In the genomic region with DNA sequence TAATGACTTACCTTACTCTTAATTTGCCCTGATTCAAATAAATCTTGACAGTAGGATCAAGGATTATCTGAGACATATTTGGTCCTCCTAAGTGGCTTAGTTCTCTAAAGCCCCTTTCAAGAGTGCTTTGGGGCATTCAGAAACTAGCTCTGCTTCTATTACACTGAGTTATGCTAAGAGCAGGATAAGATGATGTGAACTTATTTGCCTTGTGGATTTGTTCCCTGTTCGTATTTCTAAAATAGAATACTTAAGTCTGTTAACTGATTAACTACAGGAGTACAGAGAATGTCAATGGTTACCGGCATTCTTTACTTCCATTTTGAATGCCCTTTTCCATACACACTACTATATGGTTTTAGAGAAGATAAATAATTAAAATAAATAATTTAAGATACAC, we compare ENCODE assay signal across 31 cellular contexts.
"Had no signal": no experiment of that assay in that cellular context is flagged by ENCODE, and none has a peak within 500 bp of the region (broad histone marks: within the 10 kb centered on the region; RNA-seq: fewer than 3 reads in every experiment).

No MANE protein-coding gene starts in this region.

- H3K9me3 ChIP-seq: Peyer's patch had no signal

- DNase-seq: activated CD4-positive, alpha-beta memory T cell treated with anti-CD3 and anti-CD28 coated beads, Interleukin-2, amount 10 ng/mL, durations not matched to agents 7 days and 5 days; activated CD4-positive, alpha-beta T cell treated with anti-CD3 and anti-CD28 coated beads for 1 hour; activated CD4-positive, alpha-beta T cell treated with anti-CD3 and anti-CD28 coated beads for 48 hours; activated CD4-positive, CD25-positive, alpha-beta regulatory T cell; activated CD8-positive, alpha-beta memory T cell treated with anti-CD3 and anti-CD28 coated beads for 24 hours; activated CD8-positive, alpha-beta memory T cell treated with anti-CD3 and anti-CD28 coated beads, Interleukin-2, amount 10 ng/mL, durations not matched to agents 7 days and 5 days; activated CD8-positive, alpha-beta memory T cell treated with anti-CD3 and anti-CD28 coated beads, Interleukin-2, amount 50 U/mL, for 48 hours; activated effector memory CD4-positive, alpha-beta T cell treated with Interleukin-2 at 50 U/mL for 16 hours; activated naive CD4-positive, alpha-beta T cell treated with anti-CD3 and anti-CD28 coated beads, Interleukin-2, amount 10 ng/mL, durations not matched to agents 7 days and 5 days; activated naive CD8-positive, alpha-beta T cell treated with anti-CD3 and anti-CD28 coated beads, Interleukin-2, amount 50 U/mL, for 24 hours; activated T-cell treated with anti-CD3 and anti-CD28 coated beads, Interleukin-2, amount 50 U/mL, for 48 hours; anterior cingulate cortex; caudate nucleus; NCI-H1105 treated with DMSO at 0.1 percent for 48 hours; NCI-H1436; NCI-H1694; NCI-H1930; NCI-H2081 treated with DMSO at 0.1 percent for 48 hours; NCI-H2171; NCI-H510A; NCI-H69; NK-92 treated with Interleukin-12 subunit alpha and Interleukin-12 subunit beta, amount 100 ng/mL, for 24 hours; PC-3; Peyer's patch; RPMI8226; SW 1271; T-helper 1 cell; T-helper 2 cell; T-helper 9 cell had no signal

- H3K27me3 ChIP-seq: Peyer's patch had no signal

- ATAC-seq: activated CD8-positive, alpha-beta memory T cell treated with anti-CD3 and anti-CD28 coated beads, Interleukin-2, amount 10 ng/mL, durations not matched to agents 7 days and 5 days; activated naive CD8-positive, alpha-beta T cell treated with anti-CD3 and anti-CD28 coated beads, Interleukin-2, amount 50 U/mL, for 24 hours; K562; PC-3 had no signal

- H3K27ac ChIP-seq: Peyer's patch, VCaP had no signal

- H3K36me3 ChIP-seq: Peyer's patch had no signal

- H3K4me3 ChIP-seq: K562, Peyer's patch had no signal

- H3K4me1 ChIP-seq: Peyer's patch had no signal
